8 cellular contexts compared by ENCODE assay signal in genomic region chr7:156612930-156613329, GRCh38. TPM values are rescaled to one million over a fixed set of nuclear protein-coding genes. Genes with fewer than 3 reads are reported as not detected.
DNase-seq lines count a peak whose midpoint lies in the region; ATAC-seq and TF ChIP-seq lines count a peak whose summit lies in the region.

No MANE protein-coding gene starts in this region.

- H3K27me3 ChIP-seq in tibial nerve, result peaks cover 0 to 13% of the 10 kb centered on the region in 2 donors

- H3K4me1 ChIP-seq in tibial nerve, result peaks cover 0 to 6% (median 0%) of the 10 kb centered on the region in 4 donors

- H3K9me3 ChIP-seq in tibial nerve, result no peaks in the 10 kb centered on the region

- H3K27ac ChIP-seq in tibial nerve, result no peak overlapping the region

- ATAC-seq in GM21717 (IDR thresholded peaks at IDR 0.05; ENCODE audit: unreplicated experiment) (peak; percentile 87), HG03139 (IDR thresholded peaks at IDR 0.05; ENCODE audit: unreplicated experiment) (no peak)

- no peak for TF ChIP-seq POLR2A in tibial nerve (IDR thresholded peaks at IDR 0.05)

- TF ChIP-seq CTCF in tibial nerve (IDR thresholded peaks at IDR 0.05), result no peak

- H3K36me3 ChIP-seq in tibial nerve, result no peaks in the 10 kb centered on the region

- WGBS in tibial nerve, 2 donors, result 87 to 94% methylated on average over 10 of the region's 10 CpGs

- peak; percentile 51 for DNase-seq in T-helper 9 cell
- peak; percentile 55 for DNase-seq in activated naive CD4-positive, alpha-beta T cell treated with anti-CD3 and anti-CD28 coated beads, Interleukin-2, amount 50 U/mL, for 16 hours
- DNase-seq in stimulated activated CD8-positive, alpha-beta memory T cell treated with anti-CD3 and anti-CD28 coated beads, Interleukin-2, amount 100 ng/mL, for 1 hour (ENCODE audit: low read depth in 2 of 2), result peak; percentile 38 to 51
- DNase-seq in tibial nerve (ENCODE audit: low spot score in 2 of 2), result no peak
- DNase-seq in RKO (ENCODE audit: low spot score), result no peak
- no peak for DNase-seq in KG1 (lab: John Stamatoyannopoulos, UW)

- H3K4me3 ChIP-seq in tibial nerve, result no peak overlapping the region

- no peak for TF ChIP-seq EP300 in tibial nerve (IDR thresholded peaks at IDR 0.05)

RNA-seq across cellular contexts. Expression of gene RNF32, which starts 27.6 kb away (rescaled TPM):
- total RNA-seq in tibial nerve, result 1 to 10 TPM in 2 of 4 donors, under 1 TPM in 1, not detected in 1; 0.42 to 6.0 (median 1.5) TPM

Comparison
In these comparisons a context has a peak if more than half of its experiments do, and no peak if none do; other contexts are left out.
1. DNase-seq: peak in T-helper 9 cell (single experiment), activated naive CD4-positive, alpha-beta T cell treated with anti-CD3 and anti-CD28 coated beads, Interleukin-2, amount 50 U/mL, for 16 hours (single experiment) and stimulated activated CD8-positive, alpha-beta memory T cell treated with anti-CD3 and anti-CD28 coated beads, Interleukin-2, amount 100 ng/mL, for 1 hour (2 of 2); none in tibial nerve (0 of 2), RKO (single experiment) and KG1 (single experiment).